In genomic region chrX:154412468-154412867, GRCh38 we compare ENCODE assay signal across 7 cellular contexts. TPM values are rescaled to one million over a fixed set of nuclear protein-coding genes. Genes with fewer than 3 reads are reported as not detected.
DNase-seq lines count a peak whose midpoint lies in the region; ATAC-seq, FAIRE-seq and TF ChIP-seq lines count a peak whose summit lies in the region.

No MANE protein-coding gene starts in this region.

- H3K27me3 ChIP-seq in H9 (ENCODE audit: insufficient read depth, low read length) (no peaks in the 10 kb centered on the region), SU-DHL-6 (ENCODE audit: low read length) (no peaks in the 10 kb centered on the region), fibroblast of lung (ENCODE audit: control insufficient read depth, insufficient read depth, low read length) (no peaks in the 10 kb centered on the region), psoas muscle (ENCODE audit: insufficient read depth in 3 of 3, low read length in 2 of 3) (no peaks in the 10 kb centered on the region)

- TF ChIP-seq CTCF in H9 (conservative IDR thresholded peaks at IDR 0.05) (no peak), SU-DHL-6 (IDR thresholded peaks at IDR 0.05; ENCODE audit: insufficient read depth, low read length, poor library complexity, severe bottlenecking) (no peak), fibroblast of lung (conservative IDR thresholded peaks at IDR 0.05 in 1 of 2, IDR thresholded peaks at IDR 0.05 in 1 of 2; ENCODE audit: low read depth in 1 of 2, low read length in 2 of 2) (no peak), psoas muscle (IDR thresholded peaks at IDR 0.05) (no peak)

- no peak overlapping the region for H4K91ac ChIP-seq in H9 (ENCODE audit: insufficient read length, low read depth, low read length)

- H4K20me1 ChIP-seq in H9 (ENCODE audit: control insufficient read depth, insufficient read depth, insufficient read length) (no peaks in the 10 kb centered on the region), SU-DHL-6 (ENCODE audit: low read depth, low read length) (no peaks in the 10 kb centered on the region), fibroblast of lung (ENCODE audit: control insufficient read depth, extremely low read depth, insufficient read depth, low read length) (no peaks in the 10 kb centered on the region)

- no peak overlapping the region for H2BK12ac ChIP-seq in H9 (ENCODE audit: insufficient read length, low read depth, low read length)

- H3K9me3 ChIP-seq in H9 (ENCODE audit: control insufficient read depth, low read depth, low read length) (peaks cover 18% of the 10 kb centered on the region), SU-DHL-6 (ENCODE audit: insufficient read depth, low read length) (no peaks in the 10 kb centered on the region), fibroblast of lung (ENCODE audit: control insufficient read depth, insufficient read depth, low read depth, low read length) (no peaks in the 10 kb centered on the region), psoas muscle (no peaks in the 10 kb centered on the region)

- H2BK20ac ChIP-seq in H9 (ENCODE audit: low read depth, low read length, poor library complexity, severe bottlenecking), result no peak overlapping the region

- 0 out of 2 replicates have a peak, but pooled peaks cover 5% of the 10 kb centered on the region for H3F3A ChIP-seq in SU-DHL-6 (ENCODE audit: insufficient read depth)

- no peak overlapping the region for H2BK120ac ChIP-seq in H9 (ENCODE audit: low read depth, low read length, poor library complexity, severe bottlenecking)

- no CpG with 5 or more reads among the region's 4 CpGs for WGBS in H9 (ENCODE audit: extremely low coverage, insufficient read length, low lambda C conversion rate)
- WGBS in psoas muscle, 3 donors, result 30 to 56% (median 40%) methylated on average over 2 to 4 of the region's 4 CpGs

- H2AK5ac ChIP-seq in H9 (ENCODE audit: insufficient read length, low read length), result no peak overlapping the region

- no peak overlapping the region for H3K14ac ChIP-seq in H9 (ENCODE audit: insufficient read depth, low read length)

- H3K23me2 ChIP-seq in H9 (ENCODE audit: insufficient read length, low read depth, low read length, poor library complexity, severe bottlenecking), result peaks cover 4% of the 10 kb centered on the region

- no peak overlapping the region for H2BK5ac ChIP-seq in H9 (ENCODE audit: insufficient read length, low read length)

- no peak overlapping the region for H3K4ac ChIP-seq in H9 (ENCODE audit: low read depth, low read length)

- ATAC-seq in psoas muscle, result no peak

- no peak for TF ChIP-seq POLR2A in erythroblast (IDR thresholded peaks at IDR 0.05; ENCODE audit: low read length)

- H3K79me2 ChIP-seq in H9 (ENCODE audit: insufficient read depth, low read length), result no peaks in the 10 kb centered on the region
- no peaks in the 10 kb centered on the region for H3K79me2 ChIP-seq in SU-DHL-6 (ENCODE audit: insufficient read depth, low read length)
- no peaks in the 10 kb centered on the region for H3K79me2 ChIP-seq in fibroblast of lung (ENCODE audit: control insufficient read depth, insufficient read depth, low read length)

- H3K27me3 Mint-ChIP-seq in H9 (ENCODE audit: low read depth), result no peaks in the 10 kb centered on the region

- H4K5ac ChIP-seq in H9 (ENCODE audit: insufficient read length, low read depth, low read length), result no peak overlapping the region

- no peak overlapping the region for H3K23ac ChIP-seq in H9 (ENCODE audit: insufficient read length, low read depth, low read length)

- no peak overlapping the region for H3K27ac Mint-ChIP-seq in H9

- H3K9ac ChIP-seq in H9 (ENCODE audit: extremely low read depth, insufficient read length, low read length) (no peak overlapping the region), SU-DHL-6 (ENCODE audit: low read length) (peak overlapping the region; percentile 98), fibroblast of lung (ENCODE audit: insufficient read depth, low read length) (no peak overlapping the region)

- peaks cover 10 to 15% of the 10 kb centered on the region in 2 experiments for H3K4me1 Mint-ChIP-seq in H9

- H3K36me3 ChIP-seq in SU-DHL-6 (ENCODE audit: low read length), result no peaks in the 10 kb centered on the region
- no peaks in the 10 kb centered on the region for H3K36me3 ChIP-seq in fibroblast of lung (ENCODE audit: control insufficient read depth, insufficient read depth, low read length)
- H3K36me3 ChIP-seq in psoas muscle (ENCODE audit: insufficient read depth in 1 of 2, low read depth in 1 of 2), result peaks cover 0 to 7% of the 10 kb centered on the region in 2 donors

- H3K4me2 ChIP-seq in H9 (ENCODE audit: insufficient read depth, insufficient read length, low read length) (peak overlapping the region; percentile 43), SU-DHL-6 (ENCODE audit: low read depth, low read length, poor library complexity, severe bottlenecking) (peak overlapping the region; percentile 92), fibroblast of lung (ENCODE audit: extremely low read depth, insufficient read depth, low read length) (peak overlapping the region; percentile 83)

- no peak overlapping the region for H4K8ac ChIP-seq in H9 (replicated peaks; ENCODE audit: insufficient read length, low read depth, low read length)

- H3T11ph ChIP-seq in H9 (ENCODE audit: low read length), result no peak overlapping the region

- no peaks in the 10 kb centered on the region for H3K9me2 ChIP-seq in SU-DHL-6 (replicated peaks; ENCODE audit: insufficient read depth, low read length)

- no peak overlapping the region for H2BK15ac ChIP-seq in H9 (ENCODE audit: low read depth, low read length)

- H2AFZ ChIP-seq in H9 (ENCODE audit: low read length) (no peak overlapping the region), SU-DHL-6 (ENCODE audit: low read depth, low read length, severe bottlenecking) (peak overlapping the region; percentile 66), fibroblast of lung (ENCODE audit: low read length) (no peak overlapping the region)

- no peak overlapping the region for H3K18ac ChIP-seq in H9 (ENCODE audit: insufficient read length, low read depth, low read length)

- H3K27ac ChIP-seq in H9 (ENCODE audit: insufficient read length, low read depth, low read length) (no peak overlapping the region), SU-DHL-6 (ENCODE audit: low read depth, low read length) (peak overlapping the region; percentile 79), fibroblast of lung (ENCODE audit: insufficient read depth, low read length) (peak overlapping the region; percentile 56), psoas muscle (peak overlapping the region; percentile 94)

- DNase-seq in H9 (no peak), fibroblast of lung (ENCODE audit: low read depth in 2 of 2) (no peak), psoas muscle (peak in 1 of 2 donors; percentile 69), NCI-H146 (lab: John Stamatoyannopoulos, UW) (no peak), urothelium cell line (ENCODE audit: low spot score) (no peak), erythroblast (lab: John Stamatoyannopoulos, UW) (no peak)

- H3K4me3 Mint-ChIP-seq in H9, result peak overlapping the region; percentile 78 to 79; a peak in 4 of 5 replicates

- H3K9me3 Mint-ChIP-seq in H9, result peaks cover 47 to 62% of the 10 kb centered on the region in 2 experiments

- H3K4me1 ChIP-seq in H9 (ENCODE audit: insufficient read depth, low read length) (no peaks in the 10 kb centered on the region), fibroblast of lung (ENCODE audit: control insufficient read depth, extremely low read depth, insufficient read depth, low read length) (peaks cover 2% of the 10 kb centered on the region), psoas muscle (no peaks in the 10 kb centered on the region)

- H3K4me3 ChIP-seq in SU-DHL-6 (ENCODE audit: insufficient read depth, low read length, poor library complexity, severe bottlenecking) (peak overlapping the region; percentile 71), fibroblast of lung (replicated peaks in 1 of 4; ENCODE audit: control extremely low read depth in 1 of 4, insufficient read depth in 1 of 4, low read depth in 3 of 4, low read length in 4 of 4) (peak overlapping the region; percentile 41 to 70 (median 50)), psoas muscle (peak overlapping the region; percentile 84)

- no peak overlapping the region for H3K56ac ChIP-seq in H9 (ENCODE audit: insufficient read length, low read depth, low read length)

- H3K79me1 ChIP-seq in H9 (ENCODE audit: insufficient read depth, low read depth, low read length, poor library complexity, severe bottlenecking), result no peaks in the 10 kb centered on the region

- H3K36me3 Mint-ChIP-seq in H9 (ENCODE audit: insufficient read depth in 1 of 3, low read depth in 3 of 3), result peaks cover 17 to 35% (median 21%) of the 10 kb centered on the region in 3 experiments

- no peak for FAIRE-seq in urothelium cell line (lab: Jason Lieb, UNC)

- intact Hi-C loops in psoas muscle (cut with DNase I), result no loop called here

RNA-seq across cellular contexts. Expression of gene TAFAZZIN, which starts 1.1 kb away (rescaled TPM):
- total RNA-seq in H9 (2021) (24.7 and 25.5 TPM in 2 replicates), fibroblast of lung (17.7 and 21.6 TPM in 2 replicates), psoas muscle (10 to 100 TPM; 17.7 to 25.5 (median 23.6) TPM)
- polyA plus RNA-seq in fibroblast of lung (11.2 and 12.1 TPM in 2 replicates), psoas muscle (10 to 100 TPM; 19.2 to 21.8 (median 20.7) TPM)
- 11.5 and 14.2 TPM in 2 replicates for polyA plus RNA-seq in fibroblast of lung (2012)
- 18.1 and 20.7 TPM in 2 replicates for polyA minus RNA-seq in fibroblast of lung (ENCODE audit: low replicate concordance)

RNA-seq across cellular contexts. Expression of gene DNASE1L1, which starts 3.4 kb away (rescaled TPM):
- total RNA-seq in H9 (2021) (14.2 and 14.5 TPM in 2 replicates), fibroblast of lung (13.9 and 38.5 TPM in 2 replicates), psoas muscle (100 to 1,000 TPM in 2 of 4 donors, 10 to 100 TPM in 2; 72.6 to 149 (median 111) TPM)
- polyA plus RNA-seq in fibroblast of lung (11.3 and 13.6 TPM in 2 replicates), psoas muscle (10 to 100 TPM; 42.2 to 75.1 (median 71.1) TPM)
- 17.0 and 18.7 TPM in 2 replicates for polyA plus RNA-seq in fibroblast of lung (2012)
- 22.0 and 24.1 TPM in 2 replicates for polyA minus RNA-seq in fibroblast of lung (ENCODE audit: low replicate concordance)

RNA-seq across cellular contexts. Expression of gene RPL10, which starts 14.3 kb away (rescaled TPM):
- total RNA-seq in H9 (2021) (2,110 and 2,124 TPM in 2 replicates), fibroblast of lung (2,291 and 2,319 TPM in 2 replicates), psoas muscle (1,000 to 10,000 TPM; 1,403 to 2,633 (median 2,325) TPM)
- polyA plus RNA-seq in fibroblast of lung (4,015 and 4,527 TPM in 2 replicates), psoas muscle (1,000 to 10,000 TPM; 4,938 to 5,433 (median 5,248) TPM)
- polyA plus RNA-seq in fibroblast of lung (2012), result 3,945 and 3,972 TPM in 2 replicates
- polyA minus RNA-seq in fibroblast of lung (ENCODE audit: low replicate concordance), result 1,736 and 2,258 TPM in 2 replicates

RNA-seq across cellular contexts. Expression of gene ATP6AP1, which starts 16.0 kb away (rescaled TPM):
- total RNA-seq in H9 (2021) (45.6 and 49.2 TPM in 2 replicates), fibroblast of lung (38.8 and 59.8 TPM in 2 replicates), psoas muscle (10 to 100 TPM; 34.1 to 38.6 (median 34.5) TPM)
- polyA plus RNA-seq in fibroblast of lung (86.9 and 89.7 TPM in 2 replicates), psoas muscle (10 to 100 TPM; 28.3 to 37.1 (median 31.0) TPM)
- 80.2 and 84.8 TPM in 2 replicates for polyA plus RNA-seq in fibroblast of lung (2012)
- 122 and 129 TPM in 2 replicates for polyA minus RNA-seq in fibroblast of lung (ENCODE audit: low replicate concordance)

RNA-seq across cellular contexts. Expression of gene GDI1, which starts 24.5 kb away (rescaled TPM):
- total RNA-seq in H9 (2021) (111 and 112 TPM in 2 replicates), fibroblast of lung (53.2 and 86.5 TPM in 2 replicates), psoas muscle (10 to 100 TPM; 37.4 to 57.7 (median 49.8) TPM)
- polyA plus RNA-seq in fibroblast of lung (134 and 162 TPM in 2 replicates), psoas muscle (10 to 100 TPM; 37.4 to 52.4 (median 50.7) TPM)
- polyA plus RNA-seq in fibroblast of lung (2012), result 114 and 125 TPM in 2 replicates
- polyA minus RNA-seq in fibroblast of lung (ENCODE audit: low replicate concordance), result 242 and 276 TPM in 2 replicates
